ENCODE assay signal across 9 cellular contexts in the genomic region with DNA sequence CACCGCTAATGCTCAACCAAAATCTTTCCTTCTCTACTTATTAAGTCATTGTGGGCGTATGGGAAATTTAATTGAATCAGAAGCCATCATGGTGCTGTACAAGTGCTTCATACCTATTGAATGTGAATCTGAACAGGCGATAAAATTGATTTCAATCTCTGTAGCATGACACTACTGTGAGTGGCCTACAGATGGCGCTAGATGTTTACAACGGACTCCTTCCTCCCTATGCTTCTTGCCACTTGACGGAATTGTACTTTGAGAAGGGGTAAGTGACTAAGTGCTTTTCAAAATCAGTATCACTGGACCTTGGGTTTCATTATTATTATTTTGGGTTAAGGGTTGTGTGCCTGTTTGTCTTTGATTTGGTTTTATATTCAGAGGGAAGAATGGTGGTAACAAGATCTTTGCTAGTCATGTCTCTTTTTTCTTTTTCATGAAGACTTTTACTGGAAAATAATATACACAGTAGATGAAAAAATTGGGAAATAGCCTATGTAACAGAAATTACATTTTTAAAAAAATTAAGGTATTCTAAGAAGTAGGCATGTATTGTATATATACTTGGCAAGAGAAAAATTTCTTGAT. TPM values are rescaled to one million over a fixed set of nuclear protein-coding genes. Genes with fewer than 3 reads are reported as not detected.
DNase-seq lines count a peak whose midpoint lies in the region; ATAC-seq, FAIRE-seq and TF ChIP-seq lines count a peak whose summit lies in the region.
"Had no signal": no experiment of that assay in that cellular context is flagged by ENCODE, and none has a peak within 500 bp of the region (broad histone marks: within the 10 kb centered on the region; RNA-seq: fewer than 3 reads in every experiment).

No MANE protein-coding gene starts in this region.

- no peak overlapping the region for H3K4me2 ChIP-seq in Loucy (ENCODE audit: low read depth, low read length, poor library complexity, severe bottlenecking)

- no peak overlapping the region for H3K27ac Mint-ChIP-seq in Caco-2 (ENCODE audit: unreplicated experiment)
- H3K27ac Mint-ChIP-seq in activated T-helper 1 cell treated with anti-CD3 and anti-CD28 coated beads, Interleukin-12 subunit alpha, Interleukin-12 subunit beta, Interleukin-2, Interleukin-4 antibody, amounts not matched to agents 30 ng/mL and 10 ng/mL and 1 ng/mL, durations not matched to agents 14 hours and 24 hours and 36 hours = no peak overlapping the region

- H3K36me3 ChIP-seq in Caco-2 (ENCODE audit: control insufficient read depth, insufficient read depth, low read length) (no peaks in the 10 kb centered on the region), Loucy (ENCODE audit: insufficient read depth, low read length) (no peaks in the 10 kb centered on the region), pancreas (no peaks in the 10 kb centered on the region), upper lobe of left lung (peaks cover 0 to 6% (median 0%) of the 10 kb centered on the region in 4 donors)

- H3K9me3 ChIP-seq in Caco-2 (no peaks in the 10 kb centered on the region), Loucy (ENCODE audit: insufficient read depth, low read depth, low read length) (no peaks in the 10 kb centered on the region), pancreas (no peaks in the 10 kb centered on the region), upper lobe of left lung (no peaks in the 10 kb centered on the region)

- ATAC-seq in GM21576 (IDR thresholded peaks at IDR 0.05; ENCODE audit: unreplicated experiment) (peak; percentile 74), pancreas (peak; percentile 74 to 95 (median 92)), upper lobe of left lung (ENCODE audit: low FRiP score in 2 of 2) (peak; percentile 85 to 93)

- no peaks in the 10 kb centered on the region for H3K36me3 Mint-ChIP-seq in Caco-2 (ENCODE audit: insufficient read depth, unreplicated experiment)
- no peaks in the 10 kb centered on the region for H3K36me3 Mint-ChIP-seq in activated T-helper 1 cell treated with anti-CD3 and anti-CD28 coated beads, Interleukin-12 subunit alpha, Interleukin-12 subunit beta, Interleukin-2, Interleukin-4 antibody, amounts not matched to agents 30 ng/mL and 10 ng/mL and 1 ng/mL, durations not matched to agents 14 hours and 24 hours and 36 hours (ENCODE audit: low read depth)

- no peaks in the 10 kb centered on the region for H3K4me1 ChIP-seq in Caco-2
- H3K4me1 ChIP-seq in Loucy (ENCODE audit: insufficient read depth, low read length, poor library complexity, severe bottlenecking) = no peaks in the 10 kb centered on the region
- no peaks in the 10 kb centered on the region for H3K4me1 ChIP-seq in pancreas
- H3K4me1 ChIP-seq in upper lobe of left lung = no peaks in the 10 kb centered on the region

- H3K9ac ChIP-seq in Loucy (ENCODE audit: low read depth, low read length, poor library complexity, severe bottlenecking) = no peak overlapping the region

- no peaks in the 10 kb centered on the region for H3K9me3 Mint-ChIP-seq in Caco-2 (ENCODE audit: unreplicated experiment)
- H3K9me3 Mint-ChIP-seq in activated T-helper 1 cell treated with anti-CD3 and anti-CD28 coated beads, Interleukin-12 subunit alpha, Interleukin-12 subunit beta, Interleukin-2, Interleukin-4 antibody, amounts not matched to agents 30 ng/mL and 10 ng/mL and 1 ng/mL, durations not matched to agents 14 hours and 24 hours and 36 hours = no peaks in the 10 kb centered on the region

- 19 to 22% methylated on average over 6 of the region's 6 CpGs for WGBS in pancreas, 2 donors
- 17 to 19% methylated on average over 6 of the region's 6 CpGs for WGBS in upper lobe of left lung, 2 donors

- CTCF ChIA-PET in Caco-2 (lab: Charles Lee) = interaction anchor here (1.4 to 2.0 kb wide), 2 partner anchors 47 to 96 kb away, joined by 3 to 5 read pairs; no protein-coding TSS in a partner anchor
- CTCF ChIA-PET in RWPE1 (lab: Yijun Ruan, JAX) = interaction anchor here (0.6 to 7.5 kb wide), 4 partner anchors 22 to 1954 kb away, joined by 3 to 52 read pairs (median 4); no protein-coding TSS in a partner anchor

- no peak overlapping the region for H3K27ac ChIP-seq in RWPE1
- H3K27ac ChIP-seq in pancreas = no peak overlapping the region
- H3K27ac ChIP-seq in upper lobe of left lung = no peak overlapping the region

- no peaks in the 10 kb centered on the region for H3F3A ChIP-seq in Loucy (ENCODE audit: low read depth)

- no peak overlapping the region for H3K4me3 Mint-ChIP-seq in Caco-2 (ENCODE audit: unreplicated experiment)
- no peak overlapping the region for H3K4me3 Mint-ChIP-seq in activated T-helper 1 cell treated with anti-CD3 and anti-CD28 coated beads, Interleukin-12 subunit alpha, Interleukin-12 subunit beta, Interleukin-2, Interleukin-4 antibody, amounts not matched to agents 30 ng/mL and 10 ng/mL and 1 ng/mL, durations not matched to agents 14 hours and 24 hours and 36 hours

- no peak overlapping the region for H3K4me3 ChIP-seq in Caco-2 (ENCODE audit: low read depth, low read length)
- H3K4me3 ChIP-seq in Loucy (ENCODE audit: low read length, poor library complexity, severe bottlenecking) = no peak overlapping the region
- no peak overlapping the region for H3K4me3 ChIP-seq in foreskin fibroblast (ENCODE audit: low read depth in 1 of 2, low read length in 2 of 2)
- no peak overlapping the region for H3K4me3 ChIP-seq in pancreas
- H3K4me3 ChIP-seq in upper lobe of left lung = no peak overlapping the region

- POLR2A ChIA-PET in Caco-2 (lab: Charles Lee) = interaction anchor here (0.6 kb wide), 1 partner anchor 24 kb away, joined by 3 read pairs; no protein-coding TSS in a partner anchor
- POLR2A ChIA-PET in RWPE1 (lab: Yijun Ruan, JAX; ENCODE audit: low non-redundant PET) = no interaction called here

- no peaks in the 10 kb centered on the region for H3K9me2 ChIP-seq in Loucy (replicated peaks; ENCODE audit: low read depth, low read length)

- no peaks in the 10 kb centered on the region for H3K79me2 ChIP-seq in Loucy (ENCODE audit: insufficient read depth, low read length)

- H3K4me1 Mint-ChIP-seq in Caco-2 (ENCODE audit: low read depth, unreplicated experiment) = peaks cover 14% of the 10 kb centered on the region
- peaks cover 5% of the 10 kb centered on the region for H3K4me1 Mint-ChIP-seq in activated T-helper 1 cell treated with anti-CD3 and anti-CD28 coated beads, Interleukin-12 subunit alpha, Interleukin-12 subunit beta, Interleukin-2, Interleukin-4 antibody, amounts not matched to agents 30 ng/mL and 10 ng/mL and 1 ng/mL, durations not matched to agents 14 hours and 24 hours and 36 hours (ENCODE audit: low read depth)

- FAIRE-seq in pancreas (lab: Jason Lieb, UNC) = peak; percentile 67

- no TSS peak for BruUV-seq in Caco-2 (replicated peaks; lab: Mats Ljungman, UMichigan)

- no peaks in the 10 kb centered on the region for H3K27me3 Mint-ChIP-seq in Caco-2 (ENCODE audit: insufficient read depth, unreplicated experiment)
- H3K27me3 Mint-ChIP-seq in activated T-helper 1 cell treated with anti-CD3 and anti-CD28 coated beads, Interleukin-12 subunit alpha, Interleukin-12 subunit beta, Interleukin-2, Interleukin-4 antibody, amounts not matched to agents 30 ng/mL and 10 ng/mL and 1 ng/mL, durations not matched to agents 14 hours and 24 hours and 36 hours (ENCODE audit: insufficient read depth) = no peaks in the 10 kb centered on the region

- no peak for TF ChIP-seq EP300 in upper lobe of left lung (IDR thresholded peaks at IDR 0.05)

- H4K20me1 ChIP-seq in Loucy (ENCODE audit: insufficient read depth, low read length, poor library complexity, severe bottlenecking) = no peaks in the 10 kb centered on the region

- no peak for TF ChIP-seq POLR2A in upper lobe of left lung (IDR thresholded peaks at IDR 0.05)

- DNase-seq in Caco-2 = peak; percentile 61 to 70
- peak; percentile 68 for DNase-seq in RWPE1 (ENCODE audit: low spot score)
- DNase-seq in activated T-helper 1 cell treated with anti-CD3 and anti-CD28 coated beads, Interleukin-12 subunit alpha, Interleukin-12 subunit beta, Interleukin-2, Interleukin-4 antibody, amounts not matched to agents 30 ng/mL and 10 ng/mL and 1 ng/mL, durations not matched to agents 14 hours and 24 hours and 36 hours (ENCODE audit: low spot score) = peak; percentile 43
- peak; percentile 51 to 83 for DNase-seq in foreskin fibroblast
- peak in 5 of 6 donors; percentile 25 to 60 (median 34) for DNase-seq in pancreas
- DNase-seq in upper lobe of left lung = peak in 1 of 2 donors; percentile 69

- no peak overlapping the region for H2AFZ ChIP-seq in Loucy (ENCODE audit: low read length)

- intact Hi-C loops in Caco-2 (cut with micrococcal nuclease; ENCODE audit: unreplicated experiment) (loop anchor here (1.0 kb wide), 2 partner anchors 47 to 290 kb away; no protein-coding TSS in a partner anchor), pancreas (cut with DNase I) (no loop called here)
- intact Hi-C loops in activated T-helper 1 cell treated with anti-CD3 and anti-CD28 coated beads, Interleukin-12 subunit alpha, Interleukin-12 subunit beta, Interleukin-2, Interleukin-4 antibody, amounts not matched to agents 30 ng/mL and 10 ng/mL and 1 ng/mL, durations not matched to agents 14 hours and 24 hours and 36 hours (cut with micrococcal nuclease) = loop anchor here (1.0 to 10.0 kb wide), 6 partner anchors 47 to 1072 kb away; a partner anchor contains a TSS

- TF ChIP-seq CTCF in Caco-2 (IDR thresholded peaks at IDR 0.05; ENCODE audit: insufficient read depth in 1 of 2, low read depth in 1 of 2, low read length in 1 of 2, severe bottlenecking in 1 of 2, unreplicated experiment in 1 of 2) (peak; percentile 80 to 86), Loucy (conservative IDR thresholded peaks at IDR 0.05; ENCODE audit: low read length) (peak; percentile 95), RWPE1 (conservative IDR thresholded peaks at IDR 0.05; ENCODE audit: low read depth) (peak; percentile 89), foreskin fibroblast (IDR thresholded peaks at IDR 0.05; ENCODE audit: low read depth, low read length) (peak; percentile 88), pancreas (IDR thresholded peaks at IDR 0.05) (peak; percentile 75 to 83 (median 76)), upper lobe of left lung (IDR thresholded peaks at IDR 0.05) (peak; percentile 77 to 92 (median 88))

- H3K27me3 ChIP-seq in Caco-2 (replicated peaks; ENCODE audit: control insufficient read depth, insufficient read depth, low read length) = no peaks in the 10 kb centered on the region
- no peaks in the 10 kb centered on the region for H3K27me3 ChIP-seq in Loucy (ENCODE audit: insufficient read depth, low read length, poor library complexity, severe bottlenecking)
- no peaks in the 10 kb centered on the region for H3K27me3 ChIP-seq in pancreas
- no peaks in the 10 kb centered on the region for H3K27me3 ChIP-seq in upper lobe of left lung

RNA-seq across cellular contexts. Expression of a gene that starts 35.4 kb away (rescaled TPM):
- 0.82 and 2.3 TPM in 2 replicates for total RNA-seq in Caco-2 (2022)
- total RNA-seq in activated T-helper 1 cell treated with anti-CD3 and anti-CD28 coated beads, Interleukin-12 subunit alpha, Interleukin-12 subunit beta, Interleukin-2, Interleukin-4 antibody, amounts not matched to agents 30 ng/mL and 10 ng/mL and 1 ng/mL, durations not matched to agents 14 hours and 24 hours and 36 hours = not detected in 2 replicates
- total RNA-seq in pancreas = 1 to 10 TPM; 1.9 to 6.3 (median 3.3) TPM
- polyA plus RNA-seq in pancreas = 1 to 10 TPM; 2.1 to 5.2 TPM
- 10 to 100 TPM in 5 of 6 donors, 1 to 10 TPM in 1; 8.8 to 21.6 (median 15.4) TPM for total RNA-seq in upper lobe of left lung
- total RNA-seq: T-helper 2 cell treated with Interferon-gamma antibody and Interleukin-4, amounts not matched to agents 100 ng/mL and 5 ng/mL, for 36 hours had no signal

Comparison
In these comparisons a context has a peak if more than half of its experiments do, and no peak if none do; other contexts are left out.
1. intact Hi-C loops: an anchor here in Caco-2 (1.0 kb wide) and activated T-helper 1 cell treated with anti-CD3 and anti-CD28 coated beads, Interleukin-12 subunit alpha, Interleukin-12 subunit beta, Interleukin-2, Interleukin-4 antibody, amounts not matched to agents 30 ng/mL and 10 ng/mL and 1 ng/mL, durations not matched to agents 14 hours and 24 hours and 36 hours (1.0 to 10.0 kb wide); none called in pancreas.